Comparison of ENCODE assay signal across 34 cellular contexts in genomic region chr10:61084493-61084892, GRCh38.
"Had no signal": no experiment of that assay in that cellular context is flagged by ENCODE, and none has a peak within 500 bp of the region (broad histone marks: within the 10 kb centered on the region; RNA-seq: fewer than 3 reads in every experiment).

No MANE protein-coding gene starts in this region.

- H3K27me3 ChIP-seq: MG63 had no signal

- DNase-seq: Kasumi-1, MG63, MM.1S, MV-4-11, NCI-H1048, NCI-H1092, NCI-H1092 treated with DMSO at 0.1 percent for 48 hours, NCI-H1105, NCI-H1105 treated with DMSO at 0.1 percent for 48 hours, NCI-H1417, NCI-H1417 treated with DMSO at 0.1 percent for 48 hours, NCI-H1436, NCI-H1436 treated with DMSO at 0.1 percent for 48 hours, NCI-H146, NCI-H1694, NCI-H1694 treated with DMSO at 0.1 percent for 48 hours, NCI-H187, NCI-H187 treated with DMSO at 0.1 percent for 48 hours, NCI-H1930, NCI-H2029, NCI-H2029 treated with DMSO at 0.1 percent for 48 hours, NCI-H2081, NCI-H2081 treated with DMSO at 0.1 percent for 48 hours, NCI-H2107, NCI-H2171, NCI-H2171 treated with DMSO at 0.1 percent for 48 hours, NCI-H2227 treated with DMSO at 0.1 percent for 48 hours, NCI-H226, NCI-H345, NCI-H510A, NCI-H510A treated with DMSO at 0.1 percent for 48 hours, NCI-H524, NCI-H524 treated with DMSO at 0.1 percent for 48 hours, NCI-H526 had no signal

- H3K4me3 ChIP-seq: MG63 had no signal

- H3K36me3 ChIP-seq: MG63 had no signal
